Comparison of ENCODE assay signal across 1 cellular context in the genomic region with DNA sequence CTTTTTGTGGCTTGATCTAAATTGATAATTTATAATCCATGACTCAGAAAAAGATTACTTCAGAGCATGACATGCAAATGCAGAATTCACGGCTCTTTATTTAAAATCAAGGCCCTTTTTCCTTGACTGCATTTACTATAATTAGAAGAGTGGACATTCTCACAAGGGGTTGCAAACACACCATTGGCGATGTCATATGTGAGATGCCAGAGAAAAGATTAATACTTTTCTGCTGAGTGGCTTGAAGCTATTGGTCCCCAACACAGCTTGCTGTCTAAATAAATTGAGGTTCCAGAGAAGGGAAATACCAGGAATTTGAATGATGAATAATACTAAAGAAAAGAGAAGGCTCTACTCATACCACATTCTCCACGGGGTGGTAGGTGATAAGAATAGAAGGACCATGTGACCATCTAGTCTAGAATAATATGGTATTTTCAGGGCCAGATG.
TF ChIP-seq lines count a peak whose summit lies in the region.

No MANE protein-coding gene starts in this region.

TF ChIP-seq in K562, 482 proteins besides CTCF, POLR2A, EP300 and RAD21 (continued from another document and continues in another):
- TF ChIP-seq, protein P1, sequence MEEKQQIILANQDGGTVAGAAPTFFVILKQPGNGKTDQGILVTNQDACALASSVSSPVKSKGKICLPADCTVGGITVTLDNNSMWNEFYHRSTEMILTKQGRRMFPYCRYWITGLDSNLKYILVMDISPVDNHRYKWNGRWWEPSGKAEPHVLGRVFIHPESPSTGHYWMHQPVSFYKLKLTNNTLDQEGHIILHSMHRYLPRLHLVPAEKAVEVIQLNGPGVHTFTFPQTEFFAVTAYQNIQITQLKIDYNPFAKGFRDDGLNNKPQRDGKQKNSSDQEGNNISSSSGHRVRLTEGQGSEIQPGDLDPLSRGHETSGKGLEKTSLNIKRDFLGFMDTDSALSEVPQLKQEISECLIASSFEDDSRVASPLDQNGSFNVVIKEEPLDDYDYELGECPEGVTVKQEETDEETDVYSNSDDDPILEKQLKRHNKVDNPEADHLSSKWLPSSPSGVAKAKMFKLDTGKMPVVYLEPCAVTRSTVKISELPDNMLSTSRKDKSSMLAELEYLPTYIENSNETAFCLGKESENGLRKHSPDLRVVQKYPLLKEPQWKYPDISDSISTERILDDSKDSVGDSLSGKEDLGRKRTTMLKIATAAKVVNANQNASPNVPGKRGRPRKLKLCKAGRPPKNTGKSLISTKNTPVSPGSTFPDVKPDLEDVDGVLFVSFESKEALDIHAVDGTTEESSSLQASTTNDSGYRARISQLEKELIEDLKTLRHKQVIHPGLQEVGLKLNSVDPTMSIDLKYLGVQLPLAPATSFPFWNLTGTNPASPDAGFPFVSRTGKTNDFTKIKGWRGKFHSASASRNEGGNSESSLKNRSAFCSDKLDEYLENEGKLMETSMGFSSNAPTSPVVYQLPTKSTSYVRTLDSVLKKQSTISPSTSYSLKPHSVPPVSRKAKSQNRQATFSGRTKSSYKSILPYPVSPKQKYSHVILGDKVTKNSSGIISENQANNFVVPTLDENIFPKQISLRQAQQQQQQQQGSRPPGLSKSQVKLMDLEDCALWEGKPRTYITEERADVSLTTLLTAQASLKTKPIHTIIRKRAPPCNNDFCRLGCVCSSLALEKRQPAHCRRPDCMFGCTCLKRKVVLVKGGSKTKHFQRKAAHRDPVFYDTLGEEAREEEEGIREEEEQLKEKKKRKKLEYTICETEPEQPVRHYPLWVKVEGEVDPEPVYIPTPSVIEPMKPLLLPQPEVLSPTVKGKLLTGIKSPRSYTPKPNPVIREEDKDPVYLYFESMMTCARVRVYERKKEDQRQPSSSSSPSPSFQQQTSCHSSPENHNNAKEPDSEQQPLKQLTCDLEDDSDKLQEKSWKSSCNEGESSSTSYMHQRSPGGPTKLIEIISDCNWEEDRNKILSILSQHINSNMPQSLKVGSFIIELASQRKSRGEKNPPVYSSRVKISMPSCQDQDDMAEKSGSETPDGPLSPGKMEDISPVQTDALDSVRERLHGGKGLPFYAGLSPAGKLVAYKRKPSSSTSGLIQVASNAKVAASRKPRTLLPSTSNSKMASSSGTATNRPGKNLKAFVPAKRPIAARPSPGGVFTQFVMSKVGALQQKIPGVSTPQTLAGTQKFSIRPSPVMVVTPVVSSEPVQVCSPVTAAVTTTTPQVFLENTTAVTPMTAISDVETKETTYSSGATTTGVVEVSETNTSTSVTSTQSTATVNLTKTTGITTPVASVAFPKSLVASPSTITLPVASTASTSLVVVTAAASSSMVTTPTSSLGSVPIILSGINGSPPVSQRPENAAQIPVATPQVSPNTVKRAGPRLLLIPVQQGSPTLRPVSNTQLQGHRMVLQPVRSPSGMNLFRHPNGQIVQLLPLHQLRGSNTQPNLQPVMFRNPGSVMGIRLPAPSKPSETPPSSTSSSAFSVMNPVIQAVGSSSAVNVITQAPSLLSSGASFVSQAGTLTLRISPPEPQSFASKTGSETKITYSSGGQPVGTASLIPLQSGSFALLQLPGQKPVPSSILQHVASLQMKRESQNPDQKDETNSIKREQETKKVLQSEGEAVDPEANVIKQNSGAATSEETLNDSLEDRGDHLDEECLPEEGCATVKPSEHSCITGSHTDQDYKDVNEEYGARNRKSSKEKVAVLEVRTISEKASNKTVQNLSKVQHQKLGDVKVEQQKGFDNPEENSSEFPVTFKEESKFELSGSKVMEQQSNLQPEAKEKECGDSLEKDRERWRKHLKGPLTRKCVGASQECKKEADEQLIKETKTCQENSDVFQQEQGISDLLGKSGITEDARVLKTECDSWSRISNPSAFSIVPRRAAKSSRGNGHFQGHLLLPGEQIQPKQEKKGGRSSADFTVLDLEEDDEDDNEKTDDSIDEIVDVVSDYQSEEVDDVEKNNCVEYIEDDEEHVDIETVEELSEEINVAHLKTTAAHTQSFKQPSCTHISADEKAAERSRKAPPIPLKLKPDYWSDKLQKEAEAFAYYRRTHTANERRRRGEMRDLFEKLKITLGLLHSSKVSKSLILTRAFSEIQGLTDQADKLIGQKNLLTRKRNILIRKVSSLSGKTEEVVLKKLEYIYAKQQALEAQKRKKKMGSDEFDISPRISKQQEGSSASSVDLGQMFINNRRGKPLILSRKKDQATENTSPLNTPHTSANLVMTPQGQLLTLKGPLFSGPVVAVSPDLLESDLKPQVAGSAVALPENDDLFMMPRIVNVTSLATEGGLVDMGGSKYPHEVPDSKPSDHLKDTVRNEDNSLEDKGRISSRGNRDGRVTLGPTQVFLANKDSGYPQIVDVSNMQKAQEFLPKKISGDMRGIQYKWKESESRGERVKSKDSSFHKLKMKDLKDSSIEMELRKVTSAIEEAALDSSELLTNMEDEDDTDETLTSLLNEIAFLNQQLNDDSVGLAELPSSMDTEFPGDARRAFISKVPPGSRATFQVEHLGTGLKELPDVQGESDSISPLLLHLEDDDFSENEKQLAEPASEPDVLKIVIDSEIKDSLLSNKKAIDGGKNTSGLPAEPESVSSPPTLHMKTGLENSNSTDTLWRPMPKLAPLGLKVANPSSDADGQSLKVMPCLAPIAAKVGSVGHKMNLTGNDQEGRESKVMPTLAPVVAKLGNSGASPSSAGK (IDR thresholded peaks at IDR 0.05), result 0 out of 2 replicates have a peak, but pooled peaks have one; percentile 11
- 0 out of 2 replicates have a peak, but pooled peaks have one; percentile 16 for TF ChIP-seq NCOR1 (IDR thresholded peaks at IDR 0.05)
- TF ChIP-seq ZNF57 (CRISPR knock-in tag; IDR thresholded peaks at IDR 0.05), result no peak
- 0 out of 2 replicates have a peak, but pooled peaks have one; percentile 19 for TF ChIP-seq ATF7 (IDR thresholded peaks at IDR 0.05)
- no peak for TF ChIP-seq SMAD3 (CRISPR knock-in tag; conservative IDR thresholded peaks at IDR 0.05)
- TF ChIP-seq DIDO1 (tag; IDR thresholded peaks at IDR 0.05; ENCODE audit: low read depth), result no peak
- TF ChIP-seq HDAC2 (IDR thresholded peaks at IDR 0.05), result no peak
- TF ChIP-seq, protein P2, sequence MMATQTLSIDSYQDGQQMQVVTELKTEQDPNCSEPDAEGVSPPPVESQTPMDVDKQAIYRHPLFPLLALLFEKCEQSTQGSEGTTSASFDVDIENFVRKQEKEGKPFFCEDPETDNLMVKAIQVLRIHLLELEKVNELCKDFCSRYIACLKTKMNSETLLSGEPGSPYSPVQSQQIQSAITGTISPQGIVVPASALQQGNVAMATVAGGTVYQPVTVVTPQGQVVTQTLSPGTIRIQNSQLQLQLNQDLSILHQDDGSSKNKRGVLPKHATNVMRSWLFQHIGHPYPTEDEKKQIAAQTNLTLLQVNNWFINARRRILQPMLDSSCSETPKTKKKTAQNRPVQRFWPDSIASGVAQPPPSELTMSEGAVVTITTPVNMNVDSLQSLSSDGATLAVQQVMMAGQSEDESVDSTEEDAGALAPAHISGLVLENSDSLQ (IDR thresholded peaks at IDR 0.05), result peak; percentile 65
- TF ChIP-seq ZNF316 (IDR thresholded peaks at IDR 0.05), result peak; percentile 42; the same call in 1 of the 2 replicates
- TF ChIP-seq, protein P3, sequence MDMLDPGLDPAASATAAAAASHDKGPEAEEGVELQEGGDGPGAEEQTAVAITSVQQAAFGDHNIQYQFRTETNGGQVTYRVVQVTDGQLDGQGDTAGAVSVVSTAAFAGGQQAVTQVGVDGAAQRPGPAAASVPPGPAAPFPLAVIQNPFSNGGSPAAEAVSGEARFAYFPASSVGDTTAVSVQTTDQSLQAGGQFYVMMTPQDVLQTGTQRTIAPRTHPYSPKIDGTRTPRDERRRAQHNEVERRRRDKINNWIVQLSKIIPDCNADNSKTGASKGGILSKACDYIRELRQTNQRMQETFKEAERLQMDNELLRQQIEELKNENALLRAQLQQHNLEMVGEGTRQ (CRISPR knock-in tag; IDR thresholded peaks at IDR 0.05), result peak; percentile 53
- TF ChIP-seq, protein P4, sequence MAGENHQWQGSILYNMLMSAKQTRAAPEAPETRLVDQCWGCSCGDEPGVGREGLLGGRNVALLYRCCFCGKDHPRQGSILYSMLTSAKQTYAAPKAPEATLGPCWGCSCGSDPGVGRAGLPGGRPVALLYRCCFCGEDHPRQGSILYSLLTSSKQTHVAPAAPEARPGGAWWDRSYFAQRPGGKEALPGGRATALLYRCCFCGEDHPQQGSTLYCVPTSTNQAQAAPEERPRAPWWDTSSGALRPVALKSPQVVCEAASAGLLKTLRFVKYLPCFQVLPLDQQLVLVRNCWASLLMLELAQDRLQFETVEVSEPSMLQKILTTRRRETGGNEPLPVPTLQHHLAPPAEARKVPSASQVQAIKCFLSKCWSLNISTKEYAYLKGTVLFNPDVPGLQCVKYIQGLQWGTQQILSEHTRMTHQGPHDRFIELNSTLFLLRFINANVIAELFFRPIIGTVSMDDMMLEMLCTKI (IDR thresholded peaks at IDR 0.05; ENCODE audit: partially characterized antibody), result no peak
- 0 out of 2 replicates have a peak, but pooled peaks have one; percentile 12 for TF ChIP-seq CBFA2T2 (conservative IDR thresholded peaks at IDR 0.05)
- no peak for TF ChIP-seq SRSF9 (IDR thresholded peaks at IDR 0.05; ENCODE audit: borderline replicate concordance, low read depth, low read length)
- TF ChIP-seq, protein P5, sequence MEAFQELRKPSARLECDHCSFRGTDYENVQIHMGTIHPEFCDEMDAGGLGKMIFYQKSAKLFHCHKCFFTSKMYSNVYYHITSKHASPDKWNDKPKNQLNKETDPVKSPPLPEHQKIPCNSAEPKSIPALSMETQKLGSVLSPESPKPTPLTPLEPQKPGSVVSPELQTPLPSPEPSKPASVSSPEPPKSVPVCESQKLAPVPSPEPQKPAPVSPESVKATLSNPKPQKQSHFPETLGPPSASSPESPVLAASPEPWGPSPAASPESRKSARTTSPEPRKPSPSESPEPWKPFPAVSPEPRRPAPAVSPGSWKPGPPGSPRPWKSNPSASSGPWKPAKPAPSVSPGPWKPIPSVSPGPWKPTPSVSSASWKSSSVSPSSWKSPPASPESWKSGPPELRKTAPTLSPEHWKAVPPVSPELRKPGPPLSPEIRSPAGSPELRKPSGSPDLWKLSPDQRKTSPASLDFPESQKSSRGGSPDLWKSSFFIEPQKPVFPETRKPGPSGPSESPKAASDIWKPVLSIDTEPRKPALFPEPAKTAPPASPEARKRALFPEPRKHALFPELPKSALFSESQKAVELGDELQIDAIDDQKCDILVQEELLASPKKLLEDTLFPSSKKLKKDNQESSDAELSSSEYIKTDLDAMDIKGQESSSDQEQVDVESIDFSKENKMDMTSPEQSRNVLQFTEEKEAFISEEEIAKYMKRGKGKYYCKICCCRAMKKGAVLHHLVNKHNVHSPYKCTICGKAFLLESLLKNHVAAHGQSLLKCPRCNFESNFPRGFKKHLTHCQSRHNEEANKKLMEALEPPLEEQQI (IDR thresholded peaks at IDR 0.05), result 0 out of 2 replicates have a peak, but pooled peaks have one; percentile 50
- no peak for TF ChIP-seq NRF1 (conservative IDR thresholded peaks at IDR 0.05 in 1 of 2, IDR thresholded peaks at IDR 0.05 in 1 of 2)
- TF ChIP-seq, protein P6, sequence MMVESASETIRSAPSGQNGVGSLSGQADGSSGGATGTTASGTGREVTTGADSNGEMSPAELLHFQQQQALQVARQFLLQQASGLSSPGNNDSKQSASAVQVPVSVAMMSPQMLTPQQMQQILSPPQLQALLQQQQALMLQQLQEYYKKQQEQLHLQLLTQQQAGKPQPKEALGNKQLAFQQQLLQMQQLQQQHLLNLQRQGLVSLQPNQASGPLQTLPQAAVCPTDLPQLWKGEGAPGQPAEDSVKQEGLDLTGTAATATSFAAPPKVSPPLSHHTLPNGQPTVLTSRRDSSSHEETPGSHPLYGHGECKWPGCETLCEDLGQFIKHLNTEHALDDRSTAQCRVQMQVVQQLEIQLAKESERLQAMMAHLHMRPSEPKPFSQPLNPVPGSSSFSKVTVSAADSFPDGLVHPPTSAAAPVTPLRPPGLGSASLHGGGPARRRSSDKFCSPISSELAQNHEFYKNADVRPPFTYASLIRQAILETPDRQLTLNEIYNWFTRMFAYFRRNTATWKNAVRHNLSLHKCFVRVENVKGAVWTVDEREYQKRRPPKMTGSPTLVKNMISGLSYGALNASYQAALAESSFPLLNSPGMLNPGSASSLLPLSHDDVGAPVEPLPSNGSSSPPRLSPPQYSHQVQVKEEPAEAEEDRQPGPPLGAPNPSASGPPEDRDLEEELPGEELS (CRISPR knock-in tag; IDR thresholded peaks at IDR 0.05; ENCODE audit: borderline replicate concordance), result no peak
- TF ChIP-seq MAZ (CRISPR knock-in tag; conservative IDR thresholded peaks at IDR 0.05 in 1 of 2, IDR thresholded peaks at IDR 0.05 in 1 of 2), result peak in 1 of 2 experiments; percentile 64; a peak in 2 of 4 replicates
- no peak for TF ChIP-seq XRCC4 (IDR thresholded peaks at IDR 0.05; ENCODE audit: extremely low read depth, insufficient read depth, insufficient read length)
- TF ChIP-seq TOE1 (IDR thresholded peaks at IDR 0.05; ENCODE audit: borderline replicate concordance), result peak; percentile 31; the same call in 1 of the 2 replicates
- TF ChIP-seq TOE1 (CRISPR knock-in tag; IDR thresholded peaks at IDR 0.05; ENCODE audit: borderline replicate concordance, low read depth), result no peak
- TF ChIP-seq SMARCA4 (IDR thresholded peaks at IDR 0.05), result peak; percentile 45; the same call in 1 of the 2 replicates
- 0 out of 2 replicates have a peak, but pooled peaks have one; percentile 27 for TF ChIP-seq JUND (IDR thresholded peaks at IDR 0.05; ENCODE audit: borderline replicate concordance, low read depth, low read length)
- no peak; the same call in 2 of the 3 replicates for TF ChIP-seq JUND (tag; IDR thresholded peaks at IDR 0.05; ENCODE audit: borderline replicate concordance, low read depth, low read length)
- TF ChIP-seq, protein P7, sequence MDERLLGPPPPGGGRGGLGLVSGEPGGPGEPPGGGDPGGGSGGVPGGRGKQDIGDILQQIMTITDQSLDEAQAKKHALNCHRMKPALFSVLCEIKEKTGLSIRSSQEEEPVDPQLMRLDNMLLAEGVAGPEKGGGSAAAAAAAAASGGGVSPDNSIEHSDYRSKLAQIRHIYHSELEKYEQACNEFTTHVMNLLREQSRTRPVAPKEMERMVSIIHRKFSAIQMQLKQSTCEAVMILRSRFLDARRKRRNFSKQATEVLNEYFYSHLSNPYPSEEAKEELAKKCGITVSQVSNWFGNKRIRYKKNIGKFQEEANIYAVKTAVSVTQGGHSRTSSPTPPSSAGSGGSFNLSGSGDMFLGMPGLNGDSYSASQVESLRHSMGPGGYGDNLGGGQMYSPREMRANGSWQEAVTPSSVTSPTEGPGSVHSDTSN (CRISPR knock-in tag; IDR thresholded peaks at IDR 0.05; ENCODE audit: low read depth), result no peak
- TF ChIP-seq, protein P7 (tag; conservative IDR thresholded peaks at IDR 0.05; ENCODE audit: low read depth), result 0 out of 2 replicates have a peak, but pooled peaks have one; percentile 26
